ENCODE assay signal across 12 cellular contexts in genomic region chr17:79835470-79835899, GRCh38. TPM values are rescaled to one million over a fixed set of nuclear protein-coding genes. Genes with fewer than 3 reads are reported as not detected.
DNase-seq lines count a peak whose midpoint lies in the region; ATAC-seq and TF ChIP-seq lines count a peak whose summit lies in the region.
"Had no signal": no experiment of that assay in that cellular context is flagged by ENCODE, and none has a peak within 500 bp of the region (broad histone marks: within the 10 kb centered on the region; RNA-seq: fewer than 3 reads in every experiment).

No MANE protein-coding gene starts in this region.

- POLR2A ChIA-PET in OCI-LY7 (lab: Charles Lee) = interaction anchor here (0.6 to 2.3 kb wide), 4 partner anchors 14 to 39 kb away, joined by 3 to 20 read pairs (median 6); partner anchors contain the start of gene CBX8

- peaks cover 13% of the 10 kb centered on the region for H3K4me1 Mint-ChIP-seq in T-helper 2 cell treated with Interferon-gamma antibody and Interleukin-4, amounts not matched to agents 5 μg/mL and 100 μg/mL, for 36 hours (ENCODE audit: low read depth)

- TF ChIP-seq CTCF in OCI-LY7 (conservative IDR thresholded peaks at IDR 0.05; ENCODE audit: low read length) (no peak), spleen (IDR thresholded peaks at IDR 0.05 in 8 of 11, conservative IDR thresholded peaks at IDR 0.05 in 3 of 11) (no peak)

- peaks cover 31% of the 10 kb centered on the region for H3K36me3 Mint-ChIP-seq in T-helper 2 cell treated with Interferon-gamma antibody and Interleukin-4, amounts not matched to agents 5 μg/mL and 100 μg/mL, for 36 hours (ENCODE audit: low read depth)

- H3K27ac ChIP-seq in OCI-LY7 (ENCODE audit: low read depth, low read length, poor library complexity, severe bottlenecking) (no peak overlapping the region), spleen (no peak overlapping the region)
- H3K27ac ChIP-seq: coronary artery had no signal

- no peak for DNase-seq in T-helper 2 cell treated with Interferon-gamma antibody and Interleukin-4, amounts not matched to agents 5 μg/mL and 100 μg/mL, for 36 hours (ENCODE audit: low spot score)
- DNase-seq in T-helper 2 cell (no peak), OCI-LY7 (ENCODE audit: low spot score) (no peak), spleen (peak; percentile 81), NCI-H2196 treated with DMSO at 0.1 percent for 48 hours (lab: John Stamatoyannopoulos, UW; ENCODE audit: unreplicated experiment) (no peak)
- no peak for DNase-seq in stimulated activated CD8-positive, alpha-beta memory T cell treated with anti-CD3 and anti-CD28 coated beads, Interleukin-4, amount 100 ng/mL, for 48 hours
- DNase-seq: amniotic stem cell; GOT3; stimulated activated naive CD4-positive, alpha-beta T cell treated with Interleukin-2 at 50 U/mL for 16 hours had no signal

- peaks cover 59% of the 10 kb centered on the region for H3K36me3 ChIP-seq in OCI-LY7 (ENCODE audit: insufficient read depth, low read length)
- no peaks in the 10 kb centered on the region for H3K36me3 ChIP-seq in iPS-15b (ENCODE audit: control insufficient read depth, insufficient read depth, low read length)
- H3K36me3 ChIP-seq in spleen = peaks cover 3 to 46% (median 23%) of the 10 kb centered on the region in 6 donors

- H3K4me1 ChIP-seq in OCI-LY7 (ENCODE audit: insufficient read depth, low read length, poor library complexity, severe bottlenecking) (peaks cover 27% of the 10 kb centered on the region), iPS-15b (ENCODE audit: control insufficient read depth, insufficient read depth, low read length) (peaks cover 13% of the 10 kb centered on the region), spleen (peaks cover 33 to 87% (median 78%) of the 10 kb centered on the region in 6 donors)

- H3K27me3 ChIP-seq in iPS-15b (ENCODE audit: control insufficient read depth, insufficient read depth, low read length) = peaks cover 64% of the 10 kb centered on the region
- H3K27me3 ChIP-seq in spleen (replicated peaks in 1 of 7) = peaks cover 5 to 11% (median 10%) of the 10 kb centered on the region in 7 donors

- no peaks in the 10 kb centered on the region for H3K9me3 Mint-ChIP-seq in T-helper 2 cell treated with Interferon-gamma antibody and Interleukin-4, amounts not matched to agents 5 μg/mL and 100 μg/mL, for 36 hours

- peaks cover 37% of the 10 kb centered on the region for H3K79me2 ChIP-seq in OCI-LY7 (ENCODE audit: insufficient read depth, low read depth, low read length)

- H3K27ac Mint-ChIP-seq in T-helper 2 cell treated with Interferon-gamma antibody and Interleukin-4, amounts not matched to agents 5 μg/mL and 100 μg/mL, for 36 hours = no peak overlapping the region

- WGBS in spleen, 5 donors = 85 to 92% (median 89%) methylated on average over 11 to 13 of the region's 13 CpGs

- H3K4me3 ChIP-seq in OCI-LY7 (ENCODE audit: low read depth, low read length, poor library complexity, severe bottlenecking) = no peak overlapping the region
- peak overlapping the region; percentile 39 for H3K4me3 ChIP-seq in iPS-15b (ENCODE audit: low read depth, low read length)
- H3K4me3 ChIP-seq in spleen = no peak overlapping the region
- H3K4me3 ChIP-seq: coronary artery had no signal

- intact Hi-C loops in OCI-LY7 (cut with micrococcal nuclease; ENCODE audit: unreplicated experiment) = loop anchor here (5.0 kb wide), 1 partner anchor 157 kb away; no protein-coding TSS in a partner anchor
- intact Hi-C loops in spleen (cut with DNase I; ENCODE audit: low total_unique reads) = loop anchor here (10.0 kb wide), 1 partner anchor 91 kb away; no protein-coding TSS in a partner anchor

- no peak for TF ChIP-seq POLR2A in spleen (IDR thresholded peaks at IDR 0.05)

- CTCF ChIA-PET in OCI-LY7 (lab: Charles Lee; ENCODE audit: unreplicated experiment) = interaction anchor here (0.6 to 2.3 kb wide), 3 partner anchors 17 to 46 kb away, joined by 3 to 14 read pairs (median 4); partner anchors contain the start of gene CBX8

- H3K4me3 Mint-ChIP-seq in T-helper 2 cell treated with Interferon-gamma antibody and Interleukin-4, amounts not matched to agents 5 μg/mL and 100 μg/mL, for 36 hours = peak overlapping the region; percentile 5

- H3K9me3 ChIP-seq in OCI-LY7 (ENCODE audit: low read length) (no peaks in the 10 kb centered on the region), iPS-15b (ENCODE audit: control insufficient read depth, insufficient read depth, low read length) (no peaks in the 10 kb centered on the region), spleen (peaks cover 0 to 4% (median 0%) of the 10 kb centered on the region in 8 donors)

- no peaks in the 10 kb centered on the region for H3K9me2 ChIP-seq in OCI-LY7 (ENCODE audit: insufficient read depth, low read length)

- H4K20me1 ChIP-seq in OCI-LY7 (ENCODE audit: insufficient read depth, low read length) = peaks cover 13% of the 10 kb centered on the region; the same call in 1 of the 2 replicates

- BruUV-seq in OCI-LY7 (replicated peaks; lab: Mats Ljungman, UMichigan) = no TSS peak

- no peak for ATAC-seq in GM18870 (IDR thresholded peaks at IDR 0.05; ENCODE audit: unreplicated experiment)

- peak overlapping the region; percentile 91 for H3K4me2 ChIP-seq in OCI-LY7 (ENCODE audit: low read length)

- H3K9ac ChIP-seq in iPS-15b (ENCODE audit: low read depth, low read length) = no peak overlapping the region

- H2AFZ ChIP-seq in OCI-LY7 (ENCODE audit: low read length) = no peak overlapping the region

- H3K27me3 Mint-ChIP-seq in T-helper 2 cell treated with Interferon-gamma antibody and Interleukin-4, amounts not matched to agents 5 μg/mL and 100 μg/mL, for 36 hours (ENCODE audit: low read depth) = peaks cover 3% of the 10 kb centered on the region

RNA-seq across cellular contexts. Expression of gene CBX4, which starts 3.8 kb away (rescaled TPM):
- 98.9 and 109 TPM in 2 replicates for total RNA-seq in OCI-LY7 (2014; rRNA removed; shearing (Covaris generic))
- total RNA-seq in OCI-LY7 (2022) (110 and 121 TPM in 2 replicates), spleen (10 to 100 TPM; 23.4 to 48.0 (median 27.9) TPM)
- 10 to 100 TPM; 12.3 to 19.0 (median 13.2) TPM for polyA plus RNA-seq in spleen

RNA-seq across cellular contexts. Expression of gene CBX8, which starts 38.6 kb away (rescaled TPM):
- total RNA-seq in OCI-LY7 (2014; rRNA removed; shearing (Covaris generic)) = 7.5 and 11.7 TPM in 2 replicates
- 13.9 and 16.3 TPM in 2 replicates for total RNA-seq in OCI-LY7 (2022)
- 1 to 10 TPM; 2.1 to 5.5 (median 3.2) TPM for total RNA-seq in spleen
- polyA plus RNA-seq in spleen = 1 to 10 TPM; 2.5 to 5.6 (median 4.5) TPM

RNA-seq across cellular contexts. Expression of gene CBX2, which starts 57.5 kb away (rescaled TPM):
- 29.9 and 31.5 TPM in 2 replicates for total RNA-seq in OCI-LY7 (2014; rRNA removed; shearing (Covaris generic))
- total RNA-seq in OCI-LY7 (2022) (27.9 and 31.2 TPM in 2 replicates), spleen (1 to 10 TPM; 1.9 to 6.2 (median 3.5) TPM)
- polyA plus RNA-seq in spleen = 1 to 10 TPM in 2 of 3 donors, under 1 TPM in 1; 0.48 to 3.3 (median 1.4) TPM

Comparison
In these comparisons a context has a peak if more than half of its experiments do, and no peak if none do; other contexts are left out.
1. RNA of gene CBX2, which starts 57.5 kb away (total RNA-seq): 27.9 to 31.5 TPM in OCI-LY7; 1.9 to 6.2 TPM in spleen; every median in the first group is over 4 times any median in the second.